1 cellular context compared by ENCODE assay signal in genomic region chr9:99868845-99869244, GRCh38.
A peak's percentile ranks its signal among the peaks of the same experiment; 100 is the strongest.
TF ChIP-seq lines count a peak whose summit lies in the region.

No MANE protein-coding gene starts in this region.

TF ChIP-seq in GM12878, 131 proteins besides CTCF, POLR2A, EP300 and RAD21 (continued from another document and continues in another):
- TF ChIP-seq CUX1 (IDR thresholded peaks at IDR 0.05; ENCODE audit: insufficient replicate concordance, low read depth, low read length), result no peak
- TF ChIP-seq PAX5 (IDR thresholded peaks at IDR 0.05; ENCODE audit: borderline replicate concordance, low read depth, low read length), result no peak
- no peak for TF ChIP-seq HCFC1 (IDR thresholded peaks at IDR 0.05; ENCODE audit: low read length)
- no peak for TF ChIP-seq SPI1 (IDR thresholded peaks at IDR 0.05; ENCODE audit: borderline replicate concordance, insufficient read depth, low read depth, low read length)
- no peak for TF ChIP-seq NR2C2 (IDR thresholded peaks at IDR 0.05; ENCODE audit: borderline replicate concordance, control insufficient read depth, insufficient read length, low read depth)
- no peak for TF ChIP-seq ZNF217 (IDR thresholded peaks at IDR 0.05)
- TF ChIP-seq NRF1 (conservative IDR thresholded peaks at IDR 0.05; ENCODE audit: low read depth, low read length), result no peak
- TF ChIP-seq ZNF384 (IDR thresholded peaks at IDR 0.05; ENCODE audit: borderline replicate concordance, low read depth, low read length), result no peak
- no peak for TF ChIP-seq MAX (IDR thresholded peaks at IDR 0.05; ENCODE audit: low read depth, low read length)
- TF ChIP-seq ZBED1 (IDR thresholded peaks at IDR 0.05; ENCODE audit: borderline replicate concordance), result no peak
- no peak for TF ChIP-seq EZH2 (IDR thresholded peaks at IDR 0.05; ENCODE audit: borderline replicate concordance, control insufficient read depth, low read depth, low read length)
- TF ChIP-seq NFIC (IDR thresholded peaks at IDR 0.05; ENCODE audit: low read depth, low read length), result peak; percentile 38; the same call in 1 of the 2 replicates
- peak; percentile 89 for TF ChIP-seq JUNB (IDR thresholded peaks at IDR 0.05)
- TF ChIP-seq RFX5 (IDR thresholded peaks at IDR 0.05; ENCODE audit: low read depth, low read length), result no peak
- no peak for TF ChIP-seq MYB (IDR thresholded peaks at IDR 0.05; ENCODE audit: borderline replicate concordance, low read depth, low read length)
- no peak for TF ChIP-seq ZBTB33 (IDR thresholded peaks at IDR 0.05)
- TF ChIP-seq PKNOX1 (IDR thresholded peaks at IDR 0.05), result no peak
- no peak for TF ChIP-seq ZNF24 (IDR thresholded peaks at IDR 0.05)
- no peak for TF ChIP-seq SIX5 (IDR thresholded peaks at IDR 0.05; ENCODE audit: low read depth, low read length, severe bottlenecking)
- TF ChIP-seq WRNIP1 (IDR thresholded peaks at IDR 0.05; ENCODE audit: borderline replicate concordance, low read depth, low read length), result no peak
- TF ChIP-seq SP1 (IDR thresholded peaks at IDR 0.05; ENCODE audit: low read depth, low read length), result no peak
- no peak for TF ChIP-seq CHD1 (IDR thresholded peaks at IDR 0.05; ENCODE audit: low read depth, low read length)
- TF ChIP-seq FOXM1 (IDR thresholded peaks at IDR 0.05; ENCODE audit: low read depth, low read length), result 0 out of 2 replicates have a peak, but pooled peaks have one; percentile 16
- TF ChIP-seq MTA2 (IDR thresholded peaks at IDR 0.05; ENCODE audit: low read depth), result no peak
- TF ChIP-seq CEBPZ (IDR thresholded peaks at IDR 0.05; ENCODE audit: low read depth, low read length), result no peak
- no peak for TF ChIP-seq NKRF (conservative IDR thresholded peaks at IDR 0.05)
- no peak for TF ChIP-seq PRDM15 (CRISPR knock-in tag; IDR thresholded peaks at IDR 0.05)
- TF ChIP-seq NFXL1 (IDR thresholded peaks at IDR 0.05; ENCODE audit: borderline replicate concordance), result no peak
- no peak for TF ChIP-seq ESRRA (IDR thresholded peaks at IDR 0.05; ENCODE audit: low read length)
- TF ChIP-seq RUNX3 (IDR thresholded peaks at IDR 0.05; ENCODE audit: low read length), result peak; percentile 56
- no peak for TF ChIP-seq BHLHE40 (IDR thresholded peaks at IDR 0.05; ENCODE audit: borderline replicate concordance in 1 of 2, low read depth in 2 of 2, low read length in 1 of 2)
- TF ChIP-seq CREB1 (IDR thresholded peaks at IDR 0.05; ENCODE audit: low read depth), result peak; percentile 55; the same call in 1 of the 2 replicates
- no peak for TF ChIP-seq FOS (IDR thresholded peaks at IDR 0.05; ENCODE audit: borderline replicate concordance, extremely low read depth, insufficient read length)
- TF ChIP-seq SKIL (IDR thresholded peaks at IDR 0.05; ENCODE audit: low read depth, poor library complexity, severe bottlenecking), result no peak
- no peak for TF ChIP-seq BCL11A (IDR thresholded peaks at IDR 0.05; ENCODE audit: low read depth, low read length)
- no peak for TF ChIP-seq LARP7 (IDR thresholded peaks at IDR 0.05)
- no peak for TF ChIP-seq TARDBP (IDR thresholded peaks at IDR 0.05; ENCODE audit: borderline replicate concordance)
